In genomic region chr5:169195601-169196000, GRCh38 we compare ENCODE assay signal across 18 cellular contexts.
"Had no signal": no experiment of that assay in that cellular context is flagged by ENCODE, and none has a peak within 500 bp of the region (broad histone marks: within the 10 kb centered on the region; RNA-seq: fewer than 3 reads in every experiment).

No MANE protein-coding gene starts in this region.

- ATAC-seq: activated CD4-positive, CD25-positive, alpha-beta regulatory T cell treated with anti-CD3 and anti-CD28 coated beads, Interleukin-2, amount 50 U/mL, for 24 hours; gastroesophageal sphincter; left lung; sciatic nerve had no signal

- H3K4me3 ChIP-seq: gastroesophageal sphincter, hepatocyte, left lung, neural progenitor cell, ovary, thyroid gland had no signal

- H3K27me3 Mint-ChIP-seq: activated naive CD4-positive, alpha-beta T cell treated with anti-CD3 and anti-CD28 coated beads, Interleukin-2, amount 10 ng/mL, durations not matched to agents 7 days and 5 days; central memory CD8-positive, alpha-beta T cell had no signal

- H3K4me3 Mint-ChIP-seq: activated naive CD4-positive, alpha-beta T cell treated with anti-CD3 and anti-CD28 coated beads, Interleukin-2, amount 10 ng/mL, durations not matched to agents 7 days and 5 days; central memory CD8-positive, alpha-beta T cell; naive B cell; neural progenitor cell had no signal

- H3K36me3 Mint-ChIP-seq: activated naive CD4-positive, alpha-beta T cell treated with anti-CD3 and anti-CD28 coated beads, Interleukin-2, amount 10 ng/mL, durations not matched to agents 7 days and 5 days; naive B cell; neural progenitor cell had no signal

- DNase-seq: activated CD4-positive, alpha-beta T cell treated with anti-CD3 and anti-CD28 coated beads, Interleukin-2, amount 50 U/mL, for 4 hours; activated naive CD4-positive, alpha-beta T cell treated with anti-CD3 and anti-CD28 coated beads, Interleukin-2, amount 10 ng/mL, durations not matched to agents 7 days and 5 days; effector CD8-positive, alpha-beta T cell; kidney; left lung; mammary epithelial cell; naive B cell; ovary; stimulated activated CD4-positive, alpha-beta T cell treated with anti-CD3 and anti-CD28 coated beads, Interleukin-12 subunit alpha, Interleukin-12 subunit beta, amount 100 ng/mL, for 4 hours; stimulated activated CD4-positive, alpha-beta T cell treated with anti-CD3 and anti-CD28 coated beads, Interleukin-2, amount 100 ng/mL, for 24 hours; thyroid gland had no signal

- H3K9me3 Mint-ChIP-seq: activated naive CD4-positive, alpha-beta T cell treated with anti-CD3 and anti-CD28 coated beads, Interleukin-2, amount 10 ng/mL, durations not matched to agents 7 days and 5 days; activated T-helper 2 cell treated with anti-CD3 and anti-CD28 coated beads, Interferon-gamma antibody, Interleukin-2, Interleukin-4, amounts not matched to agents 10 μg/mL and 5 μg/mL and 100 μg/mL, durations not matched to agents 14 hours and 24 hours and 36 hours; central memory CD8-positive, alpha-beta T cell; neural progenitor cell had no signal

- H3K4me1 Mint-ChIP-seq: activated naive CD4-positive, alpha-beta T cell treated with anti-CD3 and anti-CD28 coated beads, Interleukin-2, amount 10 ng/mL, durations not matched to agents 7 days and 5 days; central memory CD8-positive, alpha-beta T cell; naive B cell had no signal

- H3K27ac Mint-ChIP-seq: activated naive CD4-positive, alpha-beta T cell treated with anti-CD3 and anti-CD28 coated beads, Interleukin-2, amount 10 ng/mL, durations not matched to agents 7 days and 5 days; activated T-helper 2 cell treated with anti-CD3 and anti-CD28 coated beads, Interferon-gamma antibody, Interleukin-2, Interleukin-4, amounts not matched to agents 10 μg/mL and 5 μg/mL and 100 μg/mL, durations not matched to agents 14 hours and 24 hours and 36 hours; naive B cell had no signal
